In genomic region chr6:42043787-42044475, GRCh38 we compare ENCODE assay signal across 8 cellular contexts. TPM values are rescaled to one million over a fixed set of nuclear protein-coding genes. Genes with fewer than 3 reads are reported as not detected.
A peak's percentile ranks its signal among the peaks of the same experiment; 100 is the strongest.
DNase-seq lines count a peak whose midpoint lies in the region; ATAC-seq and TF ChIP-seq lines count a peak whose summit lies in the region.

No MANE protein-coding gene starts in this region.

- H3K27me3 ChIP-seq in DND-41 (ENCODE audit: insufficient read depth, low read length, poor library complexity) (no peaks in the 10 kb centered on the region), right atrium auricular region (no peaks in the 10 kb centered on the region)

- peak; percentile 95 for DNase-seq in DND-41
- peak; percentile 83 for DNase-seq in NCI-H1694 (lab: John Stamatoyannopoulos, UW)
- DNase-seq in T-helper 17 cell, result peak; percentile 80 to 92 (median 82)
- DNase-seq in amniotic epithelial cell (ENCODE audit: low read depth), result peak; percentile 77
- peak; percentile 93 for DNase-seq in right atrium auricular region (ENCODE audit: low spot score)
- DNase-seq in renal cortical epithelial cell (ENCODE audit: low read depth), result peak; percentile 61

- peak overlapping the region; percentile 56 for H3K4me2 ChIP-seq in DND-41 (ENCODE audit: insufficient read depth, low read length)

- ATAC-seq in DND-41 (ENCODE audit: insufficient read depth, low read depth) (peak; percentile 53), HG02588 (IDR thresholded peaks at IDR 0.05; ENCODE audit: unreplicated experiment) (peak; percentile 39), T-helper 17 cell (peak; percentile 47), HG03571 (IDR thresholded peaks at IDR 0.05; ENCODE audit: unreplicated experiment) (no peak)

- peak overlapping the region; percentile 34; the same call in 1 of the 2 replicates for H2AFZ ChIP-seq in DND-41 (ENCODE audit: low read depth, low read length)

- H3K27ac ChIP-seq in DND-41 (ENCODE audit: low read length) (peak overlapping the region; percentile 98), right atrium auricular region (peak overlapping the region; percentile 89 to 90)

- H3K36me3 ChIP-seq in DND-41 (ENCODE audit: insufficient read depth, low read length), result peaks cover 15% of the 10 kb centered on the region; the same call in 1 of the 2 replicates
- H3K36me3 ChIP-seq in right atrium auricular region, result no peaks in the 10 kb centered on the region

- peaks cover 83% of the 10 kb centered on the region for H3K79me2 ChIP-seq in DND-41 (ENCODE audit: insufficient read depth, low read length)

- H3K27me3 Mint-ChIP-seq in T-helper 17 cell, result no peaks in the 10 kb centered on the region

- H3K4me3 ChIP-seq in DND-41 (ENCODE audit: low read depth in 1 of 2, low read length in 2 of 2) (peak overlapping the region in 1 of 2 experiments; percentile 46; a peak in 2 of 4 replicates), right atrium auricular region (no peak overlapping the region)

- H3K27ac Mint-ChIP-seq in T-helper 17 cell, result peak overlapping the region; percentile 95

- H3K36me3 Mint-ChIP-seq in T-helper 17 cell (ENCODE audit: low read depth), result no peaks in the 10 kb centered on the region

- H3K4me3 Mint-ChIP-seq in T-helper 17 cell, result peak overlapping the region; percentile 89

- H3K9me3 ChIP-seq in DND-41 (ENCODE audit: insufficient read depth, low read length, severe bottlenecking), result no peaks in the 10 kb centered on the region
- no peaks in the 10 kb centered on the region for H3K9me3 ChIP-seq in T-helper 17 cell (ENCODE audit: control insufficient read depth, low read length, poor library complexity, severe bottlenecking)
- no peaks in the 10 kb centered on the region for H3K9me3 ChIP-seq in right atrium auricular region

- H3K4me1 ChIP-seq in DND-41 (ENCODE audit: insufficient read depth, low read length), result peaks cover 97% of the 10 kb centered on the region
- H3K4me1 ChIP-seq in right atrium auricular region, result peaks cover 0 to 83% of the 10 kb centered on the region in 2 donors

- peaks cover 65% of the 10 kb centered on the region for H3K4me1 Mint-ChIP-seq in T-helper 17 cell

- peak overlapping the region; percentile 70 for H3K9ac ChIP-seq in DND-41 (ENCODE audit: low read depth, low read length)

- no peaks in the 10 kb centered on the region; the same call in 1 of the 2 replicates for H4K20me1 ChIP-seq in DND-41 (ENCODE audit: insufficient read depth, low read length)

- TF ChIP-seq CTCF in DND-41 (IDR thresholded peaks at IDR 0.05; ENCODE audit: borderline replicate concordance, extremely low read depth, low read length, poor library complexity, severe bottlenecking) (peak; percentile 99), right atrium auricular region (IDR thresholded peaks at IDR 0.05) (peak; percentile 92 to 98)

RNA-seq across cellular contexts. Expression of gene TAF8, which starts 6.4 kb away (rescaled TPM):
- 10 to 100 TPM; 28.7 to 35.3 TPM for total RNA-seq in T-helper 17 cell
- 10 to 100 TPM; 21.9 to 35.8 TPM for total RNA-seq in right atrium auricular region
- total RNA-seq in renal cortical epithelial cell, result 18.1 and 20.3 TPM in 2 replicates
